Comparison of ENCODE assay signal across 8 cellular contexts in genomic region chr19:19643158-19644053, GRCh38. TPM values are rescaled to one million over a fixed set of nuclear protein-coding genes. Genes with fewer than 3 reads are reported as not detected.
DNase-seq lines count a peak whose midpoint lies in the region; ATAC-seq and TF ChIP-seq lines count a peak whose summit lies in the region.

TSS of gene GMIP (minus strand) at chr19:19643657. CDS start at chr19:19643529, 128 bp downstream.

- 1% methylated on average over 45 to 50 of the region's 50 CpGs for WGBS in esophagus, 2 donors

- peak; percentile 72 for ATAC-seq in GM19328 (IDR thresholded peaks at IDR 0.05; ENCODE audit: unreplicated experiment)
- peak; percentile 57 for ATAC-seq in HG03520 (IDR thresholded peaks at IDR 0.05; ENCODE audit: unreplicated experiment)
- peak; percentile 94 for ATAC-seq in stimulated activated memory B cell treated with anti-CD40 and anti-IgM and Interleukin-4, amounts not matched to agents 10 μg/mL and 1 μg/mL and 100 μg/mL, for 72 hours

- peaks cover 7 to 26% of the 10 kb centered on the region in 2 donors for H3K36me3 ChIP-seq in esophagus (ENCODE audit: control insufficient read depth in 2 of 2, insufficient read depth in 2 of 2, low read length in 1 of 2)

- peak within 1 kb of the TSS; percentile 99 for H3K4me3 Mint-ChIP-seq in stimulated activated memory B cell treated with anti-CD40 and anti-IgM and Interleukin-4, amounts not matched to agents 10 μg/mL and 1 μg/mL and 100 μg/mL, for 72 hours

- H3K4me3 ChIP-seq in esophagus (ENCODE audit: low read depth in 1 of 2, low read length in 2 of 2) = peak within 1 kb of the TSS; percentile 70 to 75

- peaks cover 25% of the 10 kb centered on the region for H3K4me1 Mint-ChIP-seq in stimulated activated memory B cell treated with anti-CD40 and anti-IgM and Interleukin-4, amounts not matched to agents 10 μg/mL and 1 μg/mL and 100 μg/mL, for 72 hours

- H3K9me3 ChIP-seq in esophagus (ENCODE audit: control insufficient read depth in 2 of 2, insufficient read depth in 1 of 2, low read depth in 1 of 2, low read length in 1 of 2) = no peaks in the 10 kb centered on the region

- TF ChIP-seq CTCF in C4-2B (conservative IDR thresholded peaks at IDR 0.05) = peak; percentile 90

- H3K27me3 Mint-ChIP-seq in stimulated activated memory B cell treated with anti-CD40 and anti-IgM and Interleukin-4, amounts not matched to agents 10 μg/mL and 1 μg/mL and 100 μg/mL, for 72 hours = no peaks in the 10 kb centered on the region

- H3K36me3 Mint-ChIP-seq in stimulated activated memory B cell treated with anti-CD40 and anti-IgM and Interleukin-4, amounts not matched to agents 10 μg/mL and 1 μg/mL and 100 μg/mL, for 72 hours = peaks cover 62% of the 10 kb centered on the region

- peaks cover 0 to 5% of the 10 kb centered on the region in 2 donors for H3K4me1 ChIP-seq in esophagus (ENCODE audit: control insufficient read depth in 2 of 2, insufficient read depth in 2 of 2, low read length in 1 of 2)

- DNase-seq in OCI-M1 (lab: John Stamatoyannopoulos, UW) = peak; percentile 97
- peak; percentile 77 for DNase-seq in activated T-cell treated with anti-CD3 and anti-CD28 coated beads for 24 hours (ENCODE audit: low read depth)
- peak; percentile 61 for DNase-seq in myocyte (ENCODE audit: low read depth)

- H3K27me3 ChIP-seq in esophagus (ENCODE audit: control insufficient read depth in 1 of 2, insufficient read depth in 2 of 2, low read length in 2 of 2) = no peaks in the 10 kb centered on the region

- H3K27ac ChIP-seq in C4-2B (peak within 1 kb of the TSS; percentile 74), esophagus (ENCODE audit: low read depth in 2 of 2, low read length in 1 of 2) (peak within 1 kb of the TSS; percentile 85 to 87)

- no peaks in the 10 kb centered on the region for H3K9me3 Mint-ChIP-seq in stimulated activated memory B cell treated with anti-CD40 and anti-IgM and Interleukin-4, amounts not matched to agents 10 μg/mL and 1 μg/mL and 100 μg/mL, for 72 hours

- H3K27ac Mint-ChIP-seq in stimulated activated memory B cell treated with anti-CD40 and anti-IgM and Interleukin-4, amounts not matched to agents 10 μg/mL and 1 μg/mL and 100 μg/mL, for 72 hours = peak within 1 kb of the TSS; percentile 98

RNA-seq across cellular contexts. Expression of gene GMIP, which starts in this region (rescaled TPM):
- polyA plus RNA-seq in esophagus = 10 to 100 TPM in 1 of 2 donors, 1 to 10 TPM in 1; 6.3 to 10.5 TPM
- total RNA-seq in myocyte = 12.4 and 13.3 TPM in 2 replicates
- 22.8 TPM for polyA plus RNA-seq in myocyte (2012)

Comparison
In these comparisons a context has a peak if more than half of its experiments do, and no peak if none do; other contexts are left out.
1. Peak in every context shown above with its lines: DNase-seq, ATAC-seq, H3K4me3 ChIP-seq and H3K27ac ChIP-seq.